ENCODE assay signal across 11 cellular contexts in genomic region chr19:43316591-43317319, GRCh38. TPM values are rescaled to one million over a fixed set of nuclear protein-coding genes. Genes with fewer than 3 reads are reported as not detected.
DNase-seq lines count a peak whose midpoint lies in the region; ATAC-seq, FAIRE-seq and TF ChIP-seq lines count a peak whose summit lies in the region.
"Had no signal": no experiment of that assay in that cellular context is flagged by ENCODE, and none has a peak within 500 bp of the region (broad histone marks: within the 10 kb centered on the region; RNA-seq: fewer than 3 reads in every experiment).

No MANE protein-coding gene starts in this region.

- ATAC-seq in HepG2 (peak; percentile 95), right lobe of liver (no peak), esophagus mucosa (peak; percentile 66)
- ATAC-seq: body of pancreas had no signal

- H3K9me3 ChIP-seq in HepG2 (ENCODE audit: low read length), result no peaks in the 10 kb centered on the region
- H3K9me3 ChIP-seq in right lobe of liver, result no peaks in the 10 kb centered on the region
- no peaks in the 10 kb centered on the region for H3K9me3 ChIP-seq in OCI-LY1 (ENCODE audit: low read length)
- H3K9me3 ChIP-seq: body of pancreas had no signal

- H3F3A ChIP-seq in OCI-LY1 (ENCODE audit: insufficient read depth, low read length), result no peaks in the 10 kb centered on the region

- TF ChIP-seq RAD21 in HepG2 (CRISPR knock-in tag; IDR thresholded peaks at IDR 0.05), result peak; percentile 51

- in situ Hi-C loops in HepG2 (cut with HindIII; ENCODE audit: extremely low pct_ligation_motif_present, low pct_unique_long_range_greater_than_20kb), result loop anchor here (25.0 kb wide), 1 partner anchor 204 kb away; no protein-coding TSS in a partner anchor

- peak; percentile 42 for FAIRE-seq in HepG2 (lab: Jason Lieb, UNC)
- no peak for FAIRE-seq in urothelium cell line (lab: Jason Lieb, UNC)
- no peak for FAIRE-seq in HTR-8/SVneo (lab: Jason Lieb, UNC)

- no TSS peak for BruUV-seq in HepG2 (replicated peaks; lab: Mats Ljungman, UMichigan)

- no peak overlapping the region for H3K4me3 Mint-ChIP-seq in CD14-positive monocyte

- no peaks in the 10 kb centered on the region for H3K36me3 Mint-ChIP-seq in CD14-positive monocyte

- DNase-seq in HepG2 (ENCODE audit: low spot score) (peak; percentile 56), right lobe of liver (no peak), urothelium cell line (ENCODE audit: low spot score) (peak; percentile 73), HTR-8/SVneo (ENCODE audit: insufficient read length, low spot score) (no peak), NCI-H2107 treated with DMSO at 0.1 percent for 48 hours (lab: John Stamatoyannopoulos, UW; ENCODE audit: unreplicated experiment) (no peak), CD14-positive monocyte (ENCODE audit: low spot score) (no peak)
- DNase-seq: T-helper 2 cell had no signal

- H2AFZ ChIP-seq in HepG2 (ENCODE audit: low read length) (no peak overlapping the region), OCI-LY1 (ENCODE audit: low read length) (no peak overlapping the region)

- H3K27me3 Mint-ChIP-seq in CD14-positive monocyte (ENCODE audit: low read depth in 3 of 3), result peaks cover 0 to 2% (median 2%) of the 10 kb centered on the region in 3 donors

- H3K27ac Mint-ChIP-seq in CD14-positive monocyte, result no peak overlapping the region

- no peaks in the 10 kb centered on the region for H3K9me2 ChIP-seq in OCI-LY1 (ENCODE audit: low read depth, low read length)

- POLR2A ChIA-PET in HepG2 (lab: Yijun Ruan, JAX), result no interaction called here

- H3K36me3 ChIP-seq in HepG2 (replicated peaks in 1 of 2; ENCODE audit: control insufficient read depth in 1 of 2, insufficient read depth in 2 of 2, low read length in 2 of 2) (no peaks in the 10 kb centered on the region), right lobe of liver (no peaks in the 10 kb centered on the region), OCI-LY1 (ENCODE audit: insufficient read depth, low read length) (no peaks in the 10 kb centered on the region; the same call in 1 of the 2 replicates)

- H4K20me1 ChIP-seq in HepG2 (ENCODE audit: insufficient read depth, low read length) (no peaks in the 10 kb centered on the region), OCI-LY1 (ENCODE audit: insufficient read depth, low read length) (no peaks in the 10 kb centered on the region)

- no peak for TF ChIP-seq POLR2A in HepG2 (IDR thresholded peaks at IDR 0.05; ENCODE audit: insufficient read depth in 1 of 2, low read depth in 2 of 2, low read length in 2 of 2)
- TF ChIP-seq POLR2A in right lobe of liver (IDR thresholded peaks at IDR 0.05), result no peak

- CTCF ChIA-PET in HepG2 (lab: Yijun Ruan, JAX; ENCODE audit: low intra/inter-chr PET ratio, low total read pairs), result interaction anchor here (0.8 kb wide), 1 partner anchor 11 kb away, joined by 3 read pairs; no protein-coding TSS in a partner anchor

- intact Hi-C loops in HepG2 (cut with micrococcal nuclease; ENCODE audit: unreplicated experiment) (no loop called here), right lobe of liver (cut with DNase I) (no loop called here), CD14-positive monocyte (cut with micrococcal nuclease) (no loop called here)

- no peak overlapping the region for H3K27ac ChIP-seq in HepG2 (ENCODE audit: extremely low read length, insufficient read depth, low read length)
- H3K27ac ChIP-seq in right lobe of liver, result no peak overlapping the region
- H3K27ac ChIP-seq in OCI-LY1 (ENCODE audit: low read depth, low read length, poor library complexity, severe bottlenecking), result no peak overlapping the region
- H3K27ac ChIP-seq: body of pancreas had no signal

- peak; percentile 86 for TF ChIP-seq CTCF in HepG2 (CRISPR knock-in tag; IDR thresholded peaks at IDR 0.05)
- peak in 1 of 4 donors; percentile 23 for TF ChIP-seq CTCF in right lobe of liver (IDR thresholded peaks at IDR 0.05)
- peak; percentile 39 for TF ChIP-seq CTCF in OCI-LY1 (IDR thresholded peaks at IDR 0.05; ENCODE audit: low read length)
- no peak for TF ChIP-seq CTCF in CD14-positive monocyte (IDR thresholded peaks at IDR 0.05)

- 18% methylated on average over 24 of the region's 27 CpGs for WGBS in HepG2 (ENCODE audit: low lambda C conversion rate)
- WGBS in right lobe of liver (ENCODE audit: insufficient coverage, low coverage, low lambda C conversion rate, missing lambda C conversion rate), result 70% methylated on average over 14 of the region's 27 CpGs

- peaks cover 4 to 18% (median 7%) of the 10 kb centered on the region in 7 donors for H3K9me3 Mint-ChIP-seq in CD14-positive monocyte

- H3K4me2 ChIP-seq in HepG2 (ENCODE audit: low read depth, low read length) (no peak overlapping the region), OCI-LY1 (ENCODE audit: low read length) (no peak overlapping the region)

- H3K9ac ChIP-seq in HepG2 (ENCODE audit: insufficient read depth, low read depth, low read length) (no peak overlapping the region), OCI-LY1 (ENCODE audit: low read length) (no peak overlapping the region)

- H3K4me1 ChIP-seq in HepG2 (ENCODE audit: insufficient read depth, low read length) (no peaks in the 10 kb centered on the region), right lobe of liver (no peaks in the 10 kb centered on the region), OCI-LY1 (ENCODE audit: insufficient read depth, low read length, severe bottlenecking) (no peaks in the 10 kb centered on the region)
- H3K4me1 ChIP-seq: body of pancreas had no signal

- no peak for TF ChIP-seq EP300 in HepG2 (IDR thresholded peaks at IDR 0.05; ENCODE audit: low read depth in 2 of 2, low read length in 2 of 2)
- TF ChIP-seq EP300 in HepG2 (CRISPR knock-in tag; IDR thresholded peaks at IDR 0.05; ENCODE audit: borderline replicate concordance), result no peak

- H3K4me3 ChIP-seq in HepG2 (replicated peaks in 1 of 3; ENCODE audit: insufficient read depth in 1 of 3, low read depth in 2 of 3, low read length in 3 of 3), result no peak overlapping the region
- no peak overlapping the region for H3K4me3 ChIP-seq in right lobe of liver
- no peak overlapping the region for H3K4me3 ChIP-seq in OCI-LY1 (ENCODE audit: low read depth, low read length, poor library complexity, severe bottlenecking)
- H3K4me3 ChIP-seq: body of pancreas, lung had no signal

- H3K79me2 ChIP-seq in HepG2 (ENCODE audit: insufficient read depth, low read length) (no peaks in the 10 kb centered on the region), OCI-LY1 (ENCODE audit: insufficient read depth, low read length) (no peaks in the 10 kb centered on the region)

- H3K27me3 ChIP-seq in HepG2 (ENCODE audit: control insufficient read depth in 1 of 2, insufficient read depth in 2 of 2, low read length in 2 of 2) (peaks cover 0 to 6% of the 10 kb centered on the region in 2 experiments; a peak in 1 of 5 replicates), right lobe of liver (no peaks in the 10 kb centered on the region), OCI-LY1 (ENCODE audit: insufficient read depth, low read length) (no peaks in the 10 kb centered on the region; the same call in 1 of the 2 replicates)
- H3K27me3 ChIP-seq: body of pancreas had no signal

- H3K4me1 Mint-ChIP-seq in CD14-positive monocyte, result peaks cover 1% of the 10 kb centered on the region

RNA-seq across cellular contexts. Expression of gene CD177, which starts 36.7 kb away (rescaled TPM):
- total RNA-seq in HepG2 (2016; rRNA removed; fragmentation: Illumina TruSeq; extraction: Trizol), result not detected in 2 replicates
- not detected in 2 replicates for total RNA-seq in HepG2 (2016; cell fraction: cytosol; rRNA removed; fragmentation: Illumina TruSeq; extraction: Trizol; ENCODE audit: low read depth)
- not detected in 2 replicates for total RNA-seq in HepG2 (2016; cell fraction: insoluble cytoplasmic fraction; rRNA removed; fragmentation: Illumina TruSeq; extraction: Trizol)
- not detected in 2 replicates for total RNA-seq in HepG2 (2016; cell fraction: membrane; rRNA removed; fragmentation: Illumina TruSeq; extraction: Trizol)
- total RNA-seq in HepG2 (2016; cell fraction: nucleus; rRNA removed; fragmentation: Illumina TruSeq; extraction: Trizol), result not detected in 2 replicates
- polyA plus RNA-seq in HepG2 (2011; rRNA removed), result not detected in 2 replicates
- polyA plus RNA-seq in HepG2 (2011; cell fraction: cytosol; rRNA removed), result not detected in 2 replicates
- not detected in 2 replicates for polyA plus RNA-seq in HepG2 (2011; cell fraction: nucleus; rRNA removed)
- polyA plus RNA-seq in HepG2 (2012), result not detected in 2 replicates
- polyA plus RNA-seq in HepG2 (2016; cell fraction: cytosol; fragmentation: Illumina TruSeq; extraction: Trizol; ENCODE audit: low read depth), result not detected in 2 replicates
- not detected in 2 replicates for polyA plus RNA-seq in HepG2 (2016; cell fraction: insoluble cytoplasmic fraction; fragmentation: Illumina TruSeq; extraction: Trizol; ENCODE audit: low read depth)
- not detected in 2 replicates for polyA plus RNA-seq in HepG2 (2016; cell fraction: membrane; fragmentation: Illumina TruSeq; extraction: Trizol; ENCODE audit: low read depth)
- not detected in 2 replicates for polyA plus RNA-seq in HepG2 (2016; cell fraction: nucleus; fragmentation: Illumina TruSeq; extraction: Trizol; ENCODE audit: insufficient read depth, low read depth)
- 1.4 TPM in 1 of 2 replicates, not detected in the other for polyA minus RNA-seq in HepG2 (2011; rRNA and poly(A)+ RNA removed; ENCODE audit: low replicate concordance)
- polyA minus RNA-seq in HepG2 (2011; cell fraction: cytosol; rRNA and poly(A)+ RNA removed), result not detected in 2 replicates
- not detected in 2 replicates for polyA minus RNA-seq in HepG2 (2011; cell fraction: nucleus; rRNA and poly(A)+ RNA removed)
- total RNA-seq in right lobe of liver, result 1 to 10 TPM in 3 of 6 experiments, under 1 TPM in 2, not detected in 1; 0.51 to 5.3 (median 1.3) TPM
- 2.4 TPM for total RNA-seq in esophagus mucosa
- polyA plus RNA-seq in CD14-positive monocyte, result not detected

RNA-seq across cellular contexts. Expression of gene PSG9, which starts 47.4 kb away (rescaled TPM):
- total RNA-seq in HepG2 (2016; rRNA removed; fragmentation: Illumina TruSeq; extraction: Trizol) (not detected in 2 replicates), right lobe of liver (not detected), esophagus mucosa (not detected)
- total RNA-seq in HepG2 (2016; cell fraction: cytosol; rRNA removed; fragmentation: Illumina TruSeq; extraction: Trizol; ENCODE audit: low read depth), result not detected in 2 replicates
- total RNA-seq in HepG2 (2016; cell fraction: insoluble cytoplasmic fraction; rRNA removed; fragmentation: Illumina TruSeq; extraction: Trizol), result not detected in 2 replicates
- not detected in 2 replicates for total RNA-seq in HepG2 (2016; cell fraction: membrane; rRNA removed; fragmentation: Illumina TruSeq; extraction: Trizol)
- not detected in 2 replicates for total RNA-seq in HepG2 (2016; cell fraction: nucleus; rRNA removed; fragmentation: Illumina TruSeq; extraction: Trizol)
- polyA plus RNA-seq in HepG2 (2011; rRNA removed) (0.04 and 0.17 TPM in 2 replicates), CD14-positive monocyte (not detected)
- polyA plus RNA-seq in HepG2 (2011; cell fraction: cytosol; rRNA removed), result 0.12 and 0.21 TPM in 2 replicates
- polyA plus RNA-seq in HepG2 (2011; cell fraction: nucleus; rRNA removed), result 0.11 TPM in 1 of 2 replicates, not detected in the other
- polyA plus RNA-seq in HepG2 (2012), result 0.12 TPM in 1 of 2 replicates, not detected in the other
- not detected in 2 replicates for polyA plus RNA-seq in HepG2 (2016; cell fraction: cytosol; fragmentation: Illumina TruSeq; extraction: Trizol; ENCODE audit: low read depth)
- not detected in 2 replicates for polyA plus RNA-seq in HepG2 (2016; cell fraction: insoluble cytoplasmic fraction; fragmentation: Illumina TruSeq; extraction: Trizol; ENCODE audit: low read depth)
- polyA plus RNA-seq in HepG2 (2016; cell fraction: membrane; fragmentation: Illumina TruSeq; extraction: Trizol; ENCODE audit: low read depth), result not detected in 2 replicates
- not detected in 2 replicates for polyA plus RNA-seq in HepG2 (2016; cell fraction: nucleus; fragmentation: Illumina TruSeq; extraction: Trizol; ENCODE audit: insufficient read depth, low read depth)
- polyA minus RNA-seq in HepG2 (2011; rRNA and poly(A)+ RNA removed; ENCODE audit: low replicate concordance), result not detected in 2 replicates
- not detected in 2 replicates for polyA minus RNA-seq in HepG2 (2011; cell fraction: cytosol; rRNA and poly(A)+ RNA removed)
- polyA minus RNA-seq in HepG2 (2011; cell fraction: nucleus; rRNA and poly(A)+ RNA removed), result not detected in 2 replicates
- total RNA-seq: body of pancreas, lung had no signal
- polyA plus RNA-seq: lung had no signal

Comparison
In these comparisons a context has a peak if more than half of its experiments do, and no peak if none do; other contexts are left out.
1. ATAC-seq: peak in HepG2 (single experiment) and esophagus mucosa (single experiment); none in right lobe of liver (0 of 4).
2. DNase-seq: peak in HepG2 (single experiment) and urothelium cell line (single experiment); none in right lobe of liver (0 of 3), HTR-8/SVneo (single experiment), NCI-H2107 treated with DMSO at 0.1 percent for 48 hours (single experiment) and CD14-positive monocyte (single experiment).